Comparison of ENCODE assay signal across 1 cellular context in genomic region chr2:215370116-215370965, GRCh38.
TF ChIP-seq lines count a peak whose summit lies in the region.

No MANE protein-coding gene starts in this region.

TF ChIP-seq in IMR-90, 13 proteins besides CTCF, POLR2A, EP300 and RAD21 (continued from another document):
- TF ChIP-seq USF2 (IDR thresholded peaks at IDR 0.05; ENCODE audit: low read depth, low read length): no peak
- TF ChIP-seq CEBPB (IDR thresholded peaks at IDR 0.05; ENCODE audit: low read depth, low read length): no peak
- TF ChIP-seq NFE2L2 (IDR thresholded peaks at IDR 0.05; ENCODE audit: low read depth, low read length): no peak
- no peak for TF ChIP-seq RCOR1 (IDR thresholded peaks at IDR 0.05; ENCODE audit: insufficient replicate concordance, low read length)
- no peak for TF ChIP-seq BHLHE40 (IDR thresholded peaks at IDR 0.05; ENCODE audit: low read depth, low read length)
TF ChIP-seq in IMR-90: peak in this region for 0.
